ENCODE assay signal across 19 cellular contexts in genomic region chr6:30643656-30644055, GRCh38. TPM values are rescaled to one million over a fixed set of nuclear protein-coding genes. Genes with fewer than 3 reads are reported as not detected.
DNase-seq lines count a peak whose midpoint lies in the region; ATAC-seq and TF ChIP-seq lines count a peak whose summit lies in the region.
"Had no signal": no experiment of that assay in that cellular context is flagged by ENCODE, and none has a peak within 500 bp of the region (broad histone marks: within the 10 kb centered on the region; RNA-seq: fewer than 3 reads in every experiment).

No MANE protein-coding gene starts in this region.

- no peak for DNase-seq in activated T-cell treated with anti-CD3 and anti-CD28 coated beads, Interleukin-2, amount 50 U/mL, for 24 hours
- no peak for DNase-seq in activated T-cell treated with anti-CD3 and anti-CD28 coated beads, Interleukin-2, amount 50 U/mL, for 4 hours
- DNase-seq in NCI-H226 (peak; percentile 7), memory B cell (ENCODE audit: low spot score in 2 of 2) (no peak), NCI-H345 (lab: John Stamatoyannopoulos, UW) (no peak), GM13976 (ENCODE audit: low spot score) (no peak)
- DNase-seq in stimulated activated naive B cell treated with anti-CD40 and anti-IgM and Interleukin-4, amounts not matched to agents 10 μg/mL and 1 μg/mL and 100 μg/mL, for 72 hours, result no peak
- DNase-seq: BE2C; Calu3; CD4-positive, alpha-beta T cell; GF-D8; NCI-H1417; NCI-H187; NCI-H2107; NCI-H2227 treated with DMSO at 0.1 percent for 48 hours; NCI-H526; PC-3; RPMI8226; SHP77 treated with DMSO at 0.1 percent for 48 hours had no signal

- H3K9me3 Mint-ChIP-seq in activated T-cell treated with anti-CD3 and anti-CD28 coated beads, Interleukin-2, amount 50 U/mL, for 24 hours, result no peaks in the 10 kb centered on the region
- H3K9me3 Mint-ChIP-seq in activated T-cell treated with anti-CD3 and anti-CD28 coated beads, Interleukin-2, amount 50 U/mL, for 4 hours, result no peaks in the 10 kb centered on the region
- H3K9me3 Mint-ChIP-seq in memory B cell, result no peaks in the 10 kb centered on the region
- H3K9me3 Mint-ChIP-seq in stimulated activated naive B cell treated with anti-CD40 and anti-IgM and Interleukin-4, amounts not matched to agents 10 μg/mL and 1 μg/mL and 100 μg/mL, for 72 hours, result no peaks in the 10 kb centered on the region
- H3K9me3 Mint-ChIP-seq: CD4-positive, alpha-beta T cell had no signal

- H3K27me3 Mint-ChIP-seq in activated T-cell treated with anti-CD3 and anti-CD28 coated beads, Interleukin-2, amount 50 U/mL, for 24 hours, result no peaks in the 10 kb centered on the region
- no peaks in the 10 kb centered on the region for H3K27me3 Mint-ChIP-seq in activated T-cell treated with anti-CD3 and anti-CD28 coated beads, Interleukin-2, amount 50 U/mL, for 4 hours (ENCODE audit: low read depth)
- no peaks in the 10 kb centered on the region for H3K27me3 Mint-ChIP-seq in memory B cell
- no peaks in the 10 kb centered on the region for H3K27me3 Mint-ChIP-seq in stimulated activated naive B cell treated with anti-CD40 and anti-IgM and Interleukin-4, amounts not matched to agents 10 μg/mL and 1 μg/mL and 100 μg/mL, for 72 hours
- H3K27me3 Mint-ChIP-seq: CD4-positive, alpha-beta T cell had no signal

- in situ Hi-C loops in GM13976 (cut with MboI; ENCODE audit: low sequenced_read_pairs, unreplicated experiment), result no loop called here

- H3K4me1 Mint-ChIP-seq in activated T-cell treated with anti-CD3 and anti-CD28 coated beads, Interleukin-2, amount 50 U/mL, for 24 hours (ENCODE audit: low read depth), result peaks cover 38% of the 10 kb centered on the region
- peaks cover 37% of the 10 kb centered on the region for H3K4me1 Mint-ChIP-seq in activated T-cell treated with anti-CD3 and anti-CD28 coated beads, Interleukin-2, amount 50 U/mL, for 4 hours (ENCODE audit: low read depth)
- H3K4me1 Mint-ChIP-seq in memory B cell, result peaks cover 21% of the 10 kb centered on the region
- peaks cover 19 to 20% of the 10 kb centered on the region in 2 donors for H3K4me1 Mint-ChIP-seq in stimulated activated naive B cell treated with anti-CD40 and anti-IgM and Interleukin-4, amounts not matched to agents 10 μg/mL and 1 μg/mL and 100 μg/mL, for 72 hours

- peak overlapping the region; percentile 44 for H3K27ac Mint-ChIP-seq in activated T-cell treated with anti-CD3 and anti-CD28 coated beads, Interleukin-2, amount 50 U/mL, for 24 hours
- peak overlapping the region; percentile 17 for H3K27ac Mint-ChIP-seq in memory B cell
- H3K27ac Mint-ChIP-seq in stimulated activated naive B cell treated with anti-CD40 and anti-IgM and Interleukin-4, amounts not matched to agents 10 μg/mL and 1 μg/mL and 100 μg/mL, for 72 hours, result peak overlapping the region; percentile 72
- H3K27ac Mint-ChIP-seq: CD4-positive, alpha-beta T cell had no signal

- no peak for ATAC-seq in activated T-cell treated with anti-CD3 and anti-CD28 coated beads, Interleukin-2, amount 50 U/mL, for 4 hours
- ATAC-seq in memory B cell (ENCODE audit: low read depth), result no peak
- no peak for ATAC-seq in stimulated activated naive B cell treated with anti-CD40 and anti-IgM and Interleukin-4, amounts not matched to agents 10 μg/mL and 1 μg/mL and 100 μg/mL, for 72 hours (replicated peaks)
- ATAC-seq: PC-3 had no signal

- H3K36me3 Mint-ChIP-seq in activated T-cell treated with anti-CD3 and anti-CD28 coated beads, Interleukin-2, amount 50 U/mL, for 24 hours (ENCODE audit: low read depth), result peaks cover 67% of the 10 kb centered on the region
- peaks cover 16% of the 10 kb centered on the region for H3K36me3 Mint-ChIP-seq in activated T-cell treated with anti-CD3 and anti-CD28 coated beads, Interleukin-2, amount 50 U/mL, for 4 hours (ENCODE audit: insufficient read depth)
- peaks cover 12% of the 10 kb centered on the region for H3K36me3 Mint-ChIP-seq in memory B cell
- peaks cover 28 to 44% of the 10 kb centered on the region in 2 donors for H3K36me3 Mint-ChIP-seq in stimulated activated naive B cell treated with anti-CD40 and anti-IgM and Interleukin-4, amounts not matched to agents 10 μg/mL and 1 μg/mL and 100 μg/mL, for 72 hours

- H3K4me3 Mint-ChIP-seq in activated T-cell treated with anti-CD3 and anti-CD28 coated beads, Interleukin-2, amount 50 U/mL, for 24 hours, result no peak overlapping the region
- no peak overlapping the region for H3K4me3 Mint-ChIP-seq in activated T-cell treated with anti-CD3 and anti-CD28 coated beads, Interleukin-2, amount 50 U/mL, for 4 hours
- no peak overlapping the region for H3K4me3 Mint-ChIP-seq in memory B cell
- no peak overlapping the region for H3K4me3 Mint-ChIP-seq in stimulated activated naive B cell treated with anti-CD40 and anti-IgM and Interleukin-4, amounts not matched to agents 10 μg/mL and 1 μg/mL and 100 μg/mL, for 72 hours
- H3K4me3 Mint-ChIP-seq: CD4-positive, alpha-beta T cell had no signal

- no peak for TF ChIP-seq CTCF in GM13976 (IDR thresholded peaks at IDR 0.05; ENCODE audit: borderline replicate concordance, control extremely low read depth, extremely low read depth, insufficient read depth, missing control alignments)

RNA-seq across cellular contexts. Expression of gene C6orf136, which starts 3.3 kb away (rescaled TPM):
- 10 to 100 TPM; 34.7 to 36.7 (median 36.6) TPM for total RNA-seq in activated T-cell treated with anti-CD3 and anti-CD28 coated beads, Interleukin-2, amount 50 U/mL, for 4 hours

RNA-seq across cellular contexts. Expression of gene ATAT1, which starts 17.0 kb away (rescaled TPM):
- total RNA-seq in activated T-cell treated with anti-CD3 and anti-CD28 coated beads, Interleukin-2, amount 50 U/mL, for 4 hours, result 10 to 100 TPM in 1 of 3 donors, 1 to 10 TPM in 2; 5.9 to 10.3 (median 9.5) TPM

RNA-seq across cellular contexts. Expression of gene MRPS18B, which starts 26.0 kb away (rescaled TPM):
- total RNA-seq in activated T-cell treated with anti-CD3 and anti-CD28 coated beads, Interleukin-2, amount 50 U/mL, for 4 hours, result 100 to 1,000 TPM in 2 of 3 donors, 10 to 100 TPM in 1; 98.6 to 108 (median 103) TPM

RNA-seq across cellular contexts. Expression of gene PPP1R10, which starts 26.6 kb away (rescaled TPM):
- total RNA-seq in activated T-cell treated with anti-CD3 and anti-CD28 coated beads, Interleukin-2, amount 50 U/mL, for 4 hours, result 100 to 1,000 TPM; 102 to 106 (median 106) TPM

RNA-seq across cellular contexts. Expression of gene DHX16, which starts 29.1 kb away (rescaled TPM):
- 10 to 100 TPM; 54.2 to 57.2 (median 54.8) TPM for total RNA-seq in activated T-cell treated with anti-CD3 and anti-CD28 coated beads, Interleukin-2, amount 50 U/mL, for 4 hours

Comparison
In these comparisons a context has a peak if more than half of its experiments do, and no peak if none do; other contexts are left out.
1. H3K27ac Mint-ChIP-seq: peak in every context shown above with its lines; median percentile 72 in stimulated activated naive B cell treated with anti-CD40 and anti-IgM and Interleukin-4, amounts not matched to agents 10 μg/mL and 1 μg/mL and 100 μg/mL, for 72 hours; 44 in activated T-cell treated with anti-CD3 and anti-CD28 coated beads, Interleukin-2, amount 50 U/mL, for 24 hours; 17 in memory B cell.